8 cellular contexts compared by ENCODE assay signal in genomic region chr4:77156912-77157858, GRCh38. TPM values are rescaled to one million over a fixed set of nuclear protein-coding genes. Genes with fewer than 3 reads are reported as not detected.
A peak's percentile ranks its signal among the peaks of the same experiment; 100 is the strongest.
DNase-seq lines count a peak whose midpoint lies in the region; ATAC-seq, FAIRE-seq and TF ChIP-seq lines count a peak whose summit lies in the region.

CCNG2 (plus strand) TSS chr4:77157207; CDS start chr4:77158533, 1,326 bp downstream.

- DNase-seq in A549 (ENCODE audit: low read depth in 1 of 2, low spot score in 1 of 2) (peak; percentile 8 to 26), NCI-H526 treated with DMSO at 0.1 percent for 48 hours (lab: John Stamatoyannopoulos, UW) (peak; percentile 89), dorsolateral prefrontal cortex (peak; percentile 62 to 88 (median 76)), lung (ENCODE audit: low spot score) (peak; percentile 87)
- DNase-seq in activated CD4-positive, alpha-beta T cell treated with anti-CD3 and anti-CD28 coated beads, Interleukin-2, amount 50 U/mL, for 48 hours, result peak; percentile 77 to 84
- peak; percentile 15 to 72 (median 70) for DNase-seq in stimulated activated CD4-positive, alpha-beta T cell treated with anti-CD3 and anti-CD28 coated beads, TNF-alpha, amount 100 ng/mL, for 4 hours (ENCODE audit: low read depth in 3 of 3)

- TF ChIP-seq EP300 in A549 (IDR thresholded peaks at IDR 0.05), result no peak

- peak; percentile 56 to 57 for ATAC-seq in A549
- ATAC-seq in GM18909 (IDR thresholded peaks at IDR 0.05; ENCODE audit: poor library complexity, unreplicated experiment), result peak; percentile 21
- peak; percentile 20 for ATAC-seq in HG03175 (IDR thresholded peaks at IDR 0.05; ENCODE audit: unreplicated experiment)
- peak; percentile 65 for ATAC-seq in lung (ENCODE audit: insufficient read depth, low FRiP score)

- H3K27ac ChIP-seq in A549 (peak within 1 kb of the TSS; percentile 76 to 99), dorsolateral prefrontal cortex (peak within 1 kb of the TSS; percentile 84 to 99 (median 97)), lung (ENCODE audit: low read depth in 1 of 2, low read length in 1 of 2) (peak within 1 kb of the TSS; percentile 86 to 87)

- H3K4me2 ChIP-seq in A549, result peak within 1 kb of the TSS; percentile 93

- TF ChIP-seq CTCF in A549 (IDR thresholded peaks at IDR 0.05) (no peak), dorsolateral prefrontal cortex (IDR thresholded peaks at IDR 0.05 in 54 of 56, conservative IDR thresholded peaks at IDR 0.05 in 2 of 56; ENCODE audit: low read depth in 1 of 56, partially characterized antibody in 56 of 56) (peak in 6 of 56 donors; percentile 8 to 21 (median 11)), lung (IDR thresholded peaks at IDR 0.05; ENCODE audit: control extremely low read depth, extremely low read depth) (no peak)

- WGBS in A549 (ENCODE audit: missing lambda C conversion rate), result 2% methylated on average over 25 of the region's 94 CpGs
- 0% methylated on average over 88 to 94 of the region's 94 CpGs for WGBS in lung, 2 donors

- TF ChIP-seq RAD21 in A549 (conservative IDR thresholded peaks at IDR 0.05 in 1 of 2, IDR thresholded peaks at IDR 0.05 in 1 of 2), result no peak

- intact Hi-C loops in dorsolateral prefrontal cortex (cut with DNase I), result loop anchor here (1.0 to 5.0 kb wide), 5 partner anchors 45 to 210 kb away; partner anchors contain the start of gene SEPTIN11 (in 1 of the 2)

- H3K27me3 ChIP-seq in dorsolateral prefrontal cortex (no peaks in the 10 kb centered on the region), lung (ENCODE audit: control insufficient read depth, insufficient read depth) (no peaks in the 10 kb centered on the region)

- H3K36me3 ChIP-seq in lung (ENCODE audit: control insufficient read depth in 2 of 2, insufficient read depth in 2 of 2, low read length in 2 of 2), result peaks cover 3 to 5% of the 10 kb centered on the region in 2 donors

- CTCF ChIA-PET in A549 (lab: Yijun Ruan, JAX), result no interaction called here

- H3K4me1 ChIP-seq in A549 (peaks cover 12% of the 10 kb centered on the region; the same call in 2 of the 3 replicates), lung (ENCODE audit: control insufficient read depth in 2 of 2, insufficient read depth in 2 of 2, low read length in 2 of 2) (peaks cover 0 to 1% of the 10 kb centered on the region in 2 donors)

- TF ChIP-seq POLR2A in A549 (IDR thresholded peaks at IDR 0.05; ENCODE audit: low read length), result peak; percentile 23; the same call in 1 of the 2 replicates

- H3K9me3 ChIP-seq in A549 (no peaks in the 10 kb centered on the region), lung (ENCODE audit: control insufficient read depth in 2 of 2, insufficient read depth in 1 of 2, low read length in 1 of 2) (no peaks in the 10 kb centered on the region)

- no peak for FAIRE-seq in A549 (lab: Jason Lieb, UNC)

- POLR2A ChIA-PET in A549 (lab: Yijun Ruan, JAX), result interaction anchor here (0.9 to 1.0 kb wide), 2 partner anchors 62 to 81 kb away, joined by 6 to 7 read pairs; partner anchors contain the start of gene CCNI

- peak within 1 kb of the TSS; percentile 80 for H3K4me3 ChIP-seq in A549
- H3K4me3 ChIP-seq in dorsolateral prefrontal cortex, result peak within 1 kb of the TSS; percentile 71 to 100 (median 94)
- peak within 1 kb of the TSS; percentile 72 for H3K4me3 ChIP-seq in lung

TF ChIP-seq in A549, 52 proteins besides CTCF, POLR2A, EP300 and RAD21 (continues in another document):
- TF ChIP-seq EHF (CRISPR knock-in tag; IDR thresholded peaks at IDR 0.05) (no peak), MAFK (IDR thresholded peaks at IDR 0.05; ENCODE audit: partially characterized antibody) (no peak), REST (IDR thresholded peaks at IDR 0.05) (peak; percentile 30; the same call in 1 of the 2 replicates), HES2 (IDR thresholded peaks at IDR 0.05) (no peak), PHF8 (IDR thresholded peaks at IDR 0.05; ENCODE audit: borderline replicate concordance, low read depth) (no peak), KDM5A (IDR thresholded peaks at IDR 0.05) (0 out of 2 replicates have a peak, but pooled peaks have one; percentile 47), CBX8 (IDR thresholded peaks at IDR 0.05) (no peak), ZC3H11A (IDR thresholded peaks at IDR 0.05) (no peak), FOXS1 (CRISPR knock-in tag; IDR thresholded peaks at IDR 0.05) (0 out of 2 replicates have a peak, but pooled peaks have one; percentile 30), HOXB13 (CRISPR knock-in tag; IDR thresholded peaks at IDR 0.05; ENCODE audit: low read depth) (no peak), ZFP36 (IDR thresholded peaks at IDR 0.05; ENCODE audit: borderline replicate concordance, partially characterized antibody) (no peak), RFX5 (IDR thresholded peaks at IDR 0.05) (no peak), ZSCAN20 (CRISPR knock-in tag; IDR thresholded peaks at IDR 0.05) (no peak), CHD4 (IDR thresholded peaks at IDR 0.05; ENCODE audit: borderline replicate concordance) (no peak), NPAS2 (CRISPR knock-in tag; IDR thresholded peaks at IDR 0.05; ENCODE audit: borderline replicate concordance) (0 out of 2 replicates have a peak, but pooled peaks have one; percentile 37), E2F6 (IDR thresholded peaks at IDR 0.05; ENCODE audit: borderline replicate concordance, low read depth) (peak; percentile 49; the same call in 1 of the 2 replicates), ELK1 (IDR thresholded peaks at IDR 0.05; ENCODE audit: low read depth, low read length) (no peak), ZNF302 (CRISPR knock-in tag; IDR thresholded peaks at IDR 0.05) (no peak), KDM1A (IDR thresholded peaks at IDR 0.05; ENCODE audit: low read depth) (peak; percentile 42; the same call in 1 of the 2 replicates), CEBPB (IDR thresholded peaks at IDR 0.05) (no peak), ESRRA (IDR thresholded peaks at IDR 0.05; ENCODE audit: borderline replicate concordance, low read length) (no peak), ATOH8 (CRISPR knock-in tag; IDR thresholded peaks at IDR 0.05; ENCODE audit: low read depth) (no peak), POLR2AphosphoS2 (conservative IDR thresholded peaks at IDR 0.05; ENCODE audit: low read length) (no peak)

RNA-seq across cellular contexts. Expression of gene CCNG2, which starts in this region (rescaled TPM):
- polyA plus RNA-seq in A549 (2011; rRNA removed) (9.8 and 10.2 TPM in 2 replicates), A549 (2017; fragmentation: RNase III; extraction: RNeasy Plus Mini Kit Qiagen cat#74134 plus additional on column Dnase treatment) (2.1 to 4.5 TPM (median 3.9 TPM) in 3 replicates), lung (10 to 100 TPM in 1 of 2 donors, 1 to 10 TPM in 1; 9.6 to 25.4 TPM)
- polyA plus RNA-seq in A549 (2012; cell fraction: cytosol; rRNA removed), result 0.91 and 1.2 TPM in 2 replicates
- polyA plus RNA-seq in A549 (2012; cell fraction: nucleus; rRNA removed), result 0.44 and 0.98 TPM in 2 replicates
- polyA minus RNA-seq in A549 (2011; rRNA and poly(A)+ RNA removed), result 1.9 and 2.1 TPM in 2 replicates
- total RNA-seq in dorsolateral prefrontal cortex (10 to 100 TPM; 26.7 to 72.3 (median 49.5) TPM), lung (10 to 100 TPM; 26.3 to 92.7 TPM)

Comparison
In these comparisons a context has a peak if more than half of its experiments do, and no peak if none do; other contexts are left out.
1. Peak in every context shown above with its lines: DNase-seq, ATAC-seq, H3K4me3 ChIP-seq and H3K27ac ChIP-seq.
2. DNase-seq: peak in every context shown above with its lines; median percentile 89 in NCI-H526 treated with DMSO at 0.1 percent for 48 hours; 87 in lung; 80 in activated CD4-positive, alpha-beta T cell treated with anti-CD3 and anti-CD28 coated beads, Interleukin-2, amount 50 U/mL, for 48 hours; 76 in dorsolateral prefrontal cortex; 70 in stimulated activated CD4-positive, alpha-beta T cell treated with anti-CD3 and anti-CD28 coated beads, TNF-alpha, amount 100 ng/mL, for 4 hours; 17 in A549.